10 cellular contexts compared by ENCODE assay signal in genomic region chrX:51742586-51742985, GRCh38. TPM values are rescaled to one million over a fixed set of nuclear protein-coding genes. Genes with fewer than 3 reads are reported as not detected.
A peak's percentile ranks its signal among the peaks of the same experiment; 100 is the strongest.
DNase-seq lines count a peak whose midpoint lies in the region; ATAC-seq and TF ChIP-seq lines count a peak whose summit lies in the region.
"Had no signal": no experiment of that assay in that cellular context is flagged by ENCODE, and none has a peak within 500 bp of the region (broad histone marks: within the 10 kb centered on the region; RNA-seq: fewer than 3 reads in every experiment).

No MANE protein-coding gene starts in this region.

- no peak for TF ChIP-seq CTCF in activated CD8-positive, alpha-beta T cell treated with anti-CD3 and anti-CD28 coated beads for 36 hours (IDR thresholded peaks at IDR 0.05)
- no peak for TF ChIP-seq CTCF in WI38 (IDR thresholded peaks at IDR 0.05; ENCODE audit: low read depth, low read length)

- H3K9me3 Mint-ChIP-seq in activated CD8-positive, alpha-beta T cell treated with anti-CD3 and anti-CD28 coated beads for 36 hours: peaks cover 24% of the 10 kb centered on the region
- H3K9me3 Mint-ChIP-seq in activated CD8-positive, alpha-beta T cell treated with anti-CD3 and anti-CD28 coated beads, Interleukin-2, amount 10 ng/mL, durations not matched to agents 7 days and 5 days (ENCODE audit: insufficient read depth): peaks cover 6% of the 10 kb centered on the region

- no peaks in the 10 kb centered on the region for H3K27me3 Mint-ChIP-seq in activated CD8-positive, alpha-beta T cell treated with anti-CD3 and anti-CD28 coated beads for 36 hours
- no peaks in the 10 kb centered on the region for H3K27me3 Mint-ChIP-seq in activated CD8-positive, alpha-beta T cell treated with anti-CD3 and anti-CD28 coated beads, Interleukin-2, amount 10 ng/mL, durations not matched to agents 7 days and 5 days (ENCODE audit: low read depth)

- ATAC-seq in activated CD8-positive, alpha-beta T cell treated with anti-CD3 and anti-CD28 coated beads for 36 hours: no peak
- ATAC-seq in activated CD8-positive, alpha-beta T cell treated with anti-CD3 and anti-CD28 coated beads, Interleukin-2, amount 10 ng/mL, durations not matched to agents 7 days and 5 days: no peak
- no peak for ATAC-seq in GM18867 (IDR thresholded peaks at IDR 0.05; ENCODE audit: unreplicated experiment)
- no peak for ATAC-seq in GM18907 (IDR thresholded peaks at IDR 0.05; ENCODE audit: unreplicated experiment)

- peak overlapping the region; percentile 72 for H3K27ac ChIP-seq in iPS-20b (ENCODE audit: low read length)
- H3K27ac ChIP-seq in stomach smooth muscle (ENCODE audit: low read length): no peak overlapping the region

- peak overlapping the region; percentile 83 for H3K4me3 Mint-ChIP-seq in activated CD8-positive, alpha-beta T cell treated with anti-CD3 and anti-CD28 coated beads for 36 hours
- H3K4me3 Mint-ChIP-seq in activated CD8-positive, alpha-beta T cell treated with anti-CD3 and anti-CD28 coated beads, Interleukin-2, amount 10 ng/mL, durations not matched to agents 7 days and 5 days: no peak overlapping the region

- H3K9ac ChIP-seq in iPS-20b (ENCODE audit: low read depth, low read length): peak overlapping the region; percentile 95; the same call in 1 of the 2 replicates
- H3K9ac ChIP-seq in stomach smooth muscle (ENCODE audit: low read length in 2 of 2): peak overlapping the region; percentile 7 to 69

- POLR2A ChIA-PET in activated CD8-positive, alpha-beta T cell treated with anti-CD3 and anti-CD28 coated beads for 36 hours (lab: Charles Lee): no interaction called here
- POLR2A ChIA-PET in activated CD8-positive, alpha-beta T cell treated with anti-CD3 and anti-CD28 coated beads, Interleukin-2, amount 10 ng/mL, durations not matched to agents 7 days and 5 days (lab: Charles Lee): no interaction called here

- H3K36me3 ChIP-seq in iPS-20b (ENCODE audit: insufficient read depth, low read depth, low read length): peaks cover 20% of the 10 kb centered on the region
- peaks cover 0 to 3% of the 10 kb centered on the region in 2 donors for H3K36me3 ChIP-seq in stomach smooth muscle (ENCODE audit: control insufficient read depth in 2 of 2, insufficient read depth in 2 of 2, low read length in 2 of 2)

- no peak for DNase-seq in activated CD8-positive, alpha-beta T cell treated with anti-CD3 and anti-CD28 coated beads for 36 hours
- DNase-seq in activated CD8-positive, alpha-beta T cell treated with anti-CD3 and anti-CD28 coated beads, Interleukin-2, amount 10 ng/mL, durations not matched to agents 7 days and 5 days: no peak
- no peak for DNase-seq in stimulated activated CD4-positive, alpha-beta T cell treated with anti-CD3 and anti-CD28 coated beads, Interleukin-4, amount 100 ng/mL, for 1 hour
- DNase-seq: GOT3 had no signal

- peaks cover 24% of the 10 kb centered on the region for H3K36me3 Mint-ChIP-seq in activated CD8-positive, alpha-beta T cell treated with anti-CD3 and anti-CD28 coated beads for 36 hours (ENCODE audit: low read depth)
- peaks cover 31% of the 10 kb centered on the region for H3K36me3 Mint-ChIP-seq in activated CD8-positive, alpha-beta T cell treated with anti-CD3 and anti-CD28 coated beads, Interleukin-2, amount 10 ng/mL, durations not matched to agents 7 days and 5 days (ENCODE audit: low read depth)

- H3K9me3 ChIP-seq in iPS-20b (ENCODE audit: insufficient read depth, low read depth, low read length) (no peaks in the 10 kb centered on the region), stomach smooth muscle (ENCODE audit: control insufficient read depth in 2 of 2, low read length in 2 of 2) (no peaks in the 10 kb centered on the region)

- no peaks in the 10 kb centered on the region for H3K27me3 ChIP-seq in iPS-20b (ENCODE audit: insufficient read depth, low read length)
- H3K27me3 ChIP-seq in stomach smooth muscle (ENCODE audit: control insufficient read depth in 1 of 2, insufficient read depth in 2 of 2, low read length in 2 of 2): peaks cover 0 to 9% of the 10 kb centered on the region in 2 donors

- peaks cover 18% of the 10 kb centered on the region for H3K4me1 Mint-ChIP-seq in activated CD8-positive, alpha-beta T cell treated with anti-CD3 and anti-CD28 coated beads for 36 hours (ENCODE audit: low read depth)
- H3K4me1 Mint-ChIP-seq in activated CD8-positive, alpha-beta T cell treated with anti-CD3 and anti-CD28 coated beads, Interleukin-2, amount 10 ng/mL, durations not matched to agents 7 days and 5 days (ENCODE audit: low read depth): peaks cover 23% of the 10 kb centered on the region

- H3K4me3 ChIP-seq in WI38 (ENCODE audit: low read depth, low read length) (peak overlapping the region; percentile 73), iPS-20b (ENCODE audit: low read length) (peak overlapping the region; percentile 91), stomach smooth muscle (ENCODE audit: low read length in 2 of 2) (peak overlapping the region; percentile 77 to 80)

- intact Hi-C loops in activated CD8-positive, alpha-beta T cell treated with anti-CD3 and anti-CD28 coated beads for 36 hours (cut with micrococcal nuclease): no loop called here

- peak overlapping the region; percentile 78 for H3K27ac Mint-ChIP-seq in activated CD8-positive, alpha-beta T cell treated with anti-CD3 and anti-CD28 coated beads for 36 hours
- no peak overlapping the region for H3K27ac Mint-ChIP-seq in activated CD8-positive, alpha-beta T cell treated with anti-CD3 and anti-CD28 coated beads, Interleukin-2, amount 10 ng/mL, durations not matched to agents 7 days and 5 days

- peaks cover 8% of the 10 kb centered on the region; the same call in 1 of the 2 replicates for H3K4me1 ChIP-seq in iPS-20b (ENCODE audit: insufficient read depth, low read length)
- H3K4me1 ChIP-seq in stomach smooth muscle (ENCODE audit: control insufficient read depth, insufficient read depth, low read length): peaks cover 8% of the 10 kb centered on the region

- CTCF ChIA-PET in activated CD8-positive, alpha-beta T cell treated with anti-CD3 and anti-CD28 coated beads for 36 hours (lab: Charles Lee): no interaction called here
- CTCF ChIA-PET in activated CD8-positive, alpha-beta T cell treated with anti-CD3 and anti-CD28 coated beads, Interleukin-2, amount 10 ng/mL, durations not matched to agents 7 days and 5 days (lab: Charles Lee): no interaction called here

RNA-seq across cellular contexts. Expression of gene GSPT2, which starts 0.7 kb away (rescaled TPM):
- total RNA-seq in activated CD8-positive, alpha-beta T cell treated with anti-CD3 and anti-CD28 coated beads for 36 hours: 10 to 100 TPM in 1 of 2 experiments, 1 to 10 TPM in 1; 9.7 to 10.0 TPM
- total RNA-seq in activated CD8-positive, alpha-beta T cell treated with anti-CD3 and anti-CD28 coated beads, Interleukin-2, amount 10 ng/mL, durations not matched to agents 7 days and 5 days: 10 to 100 TPM; 11.9 to 13.3 TPM

RNA-seq across cellular contexts. Expression of gene CENPVL1, which starts 32.3 kb away (rescaled TPM):
- total RNA-seq in activated CD8-positive, alpha-beta T cell treated with anti-CD3 and anti-CD28 coated beads for 36 hours: not detected
- total RNA-seq in activated CD8-positive, alpha-beta T cell treated with anti-CD3 and anti-CD28 coated beads, Interleukin-2, amount 10 ng/mL, durations not matched to agents 7 days and 5 days: not detected
- total RNA-seq: fibroblast of villous mesenchyme had no signal

RNA-seq across cellular contexts. Expression of gene CENPVL2, which starts 60.0 kb away (rescaled TPM):
- total RNA-seq in activated CD8-positive, alpha-beta T cell treated with anti-CD3 and anti-CD28 coated beads for 36 hours: not detected
- total RNA-seq in activated CD8-positive, alpha-beta T cell treated with anti-CD3 and anti-CD28 coated beads, Interleukin-2, amount 10 ng/mL, durations not matched to agents 7 days and 5 days: not detected
- total RNA-seq: fibroblast of villous mesenchyme had no signal
